Comparison of ENCODE assay signal across 19 cellular contexts in the genomic region with DNA sequence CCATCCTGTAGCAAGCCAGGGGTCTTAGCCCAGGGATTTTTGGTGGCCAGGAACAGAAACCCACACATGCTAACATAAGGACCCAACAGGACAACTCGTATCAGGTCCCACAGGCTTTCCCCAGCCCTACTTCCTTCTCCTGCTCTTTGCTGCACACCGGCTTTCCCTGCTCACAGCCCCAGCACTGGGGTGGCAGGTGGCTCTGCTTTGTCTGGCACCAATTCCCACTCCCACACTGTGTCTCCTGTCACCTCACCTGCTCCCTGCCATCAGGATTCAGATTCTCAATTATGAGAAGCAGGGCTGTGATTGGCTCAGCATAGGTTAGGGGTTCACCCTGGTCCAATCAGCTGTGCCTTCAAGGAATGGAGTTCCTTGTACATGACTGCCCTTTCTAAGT.
"Had no signal": no experiment of that assay in that cellular context is flagged by ENCODE, and none has a peak within 500 bp of the region (broad histone marks: within the 10 kb centered on the region; RNA-seq: fewer than 3 reads in every experiment).

No MANE protein-coding gene starts in this region.

- H3K4me3 ChIP-seq: ascending aorta, esophagus muscularis mucosa, lung, spleen, thoracic aorta, upper lobe of right lung had no signal

- H3K4me1 ChIP-seq: ascending aorta, esophagus muscularis mucosa, spleen, upper lobe of right lung had no signal

- H3K27me3 ChIP-seq: ascending aorta, upper lobe of right lung had no signal

- H3K9me3 ChIP-seq: ascending aorta, esophagus muscularis mucosa, neutrophil, spleen, thoracic aorta, upper lobe of right lung had no signal

- ATAC-seq: activated CD8-positive, alpha-beta T cell treated with anti-CD3 and anti-CD28 coated beads, Interleukin-2, amount 10 ng/mL, durations not matched to agents 7 days and 5 days; left colon; natural killer cell treated with Interleukin-12 subunit alpha and Interleukin-12 subunit beta and Interleukin-15 and Interleukin-18, amount 100 ng/mL, for 72 hours; stimulated activated memory B cell treated with anti-CD40 and anti-IgM and Interleukin-4, amounts not matched to agents 10 μg/mL and 1 μg/mL and 100 μg/mL, for 72 hours; upper lobe of right lung had no signal

- H3K27ac ChIP-seq: ascending aorta, esophagus muscularis mucosa, neutrophil, spleen, thoracic aorta, upper lobe of right lung had no signal

- DNase-seq: activated CD4-positive, alpha-beta T cell treated with anti-CD3 and anti-CD28 coated beads, Interleukin-2, amount 10 ng/mL, durations not matched to agents 24 days and 14 days; activated CD8-positive, alpha-beta memory T cell treated with anti-CD3 and anti-CD28 coated beads, Interleukin-2, amount 50 U/mL, for 48 hours; activated CD8-positive, alpha-beta T cell treated with anti-CD3 and anti-CD28 coated beads, Interleukin-2, amount 10 ng/mL, durations not matched to agents 7 days and 5 days; activated gamma-delta T cell; effector memory CD4-positive, alpha-beta T cell; hippocampal formation; left colon; spleen; stimulated activated CD4-positive, alpha-beta T cell treated with anti-CD3 and anti-CD28 coated beads, Interleukin-4, amount 100 ng/mL, for 4 hours; T-helper 1 cell; T-helper 9 cell; upper lobe of right lung had no signal

- H3K36me3 ChIP-seq: ascending aorta, esophagus muscularis mucosa, neutrophil, spleen, thoracic aorta, upper lobe of right lung had no signal
